ENCODE assay signal across 8 cellular contexts in genomic region chr1:31932491-31933316, GRCh38. TPM values are rescaled to one million over a fixed set of nuclear protein-coding genes. Genes with fewer than 3 reads are reported as not detected.
DNase-seq lines count a peak whose midpoint lies in the region; ATAC-seq and TF ChIP-seq lines count a peak whose summit lies in the region.

No MANE protein-coding gene starts in this region.

- no TSS peak for BruUV-seq in Caco-2 (replicated peaks; lab: Mats Ljungman, UMichigan)

- H3K9me3 ChIP-seq in Caco-2: no peaks in the 10 kb centered on the region
- no peaks in the 10 kb centered on the region for H3K9me3 ChIP-seq in KOPT-K1 (ENCODE audit: insufficient read depth, low read length, poor library complexity, severe bottlenecking)

- DNase-seq in Caco-2 (no peak), naive B cell (no peak), OCI-M2 (lab: John Stamatoyannopoulos, UW; ENCODE audit: unreplicated experiment) (no peak), COR-L47 (lab: John Stamatoyannopoulos, UW) (no peak), kidney glomerular epithelial cell (lab: John Stamatoyannopoulos, UW) (no peak)

- TF ChIP-seq CTCF in Caco-2 (IDR thresholded peaks at IDR 0.05; ENCODE audit: insufficient read depth in 1 of 2, low read depth in 1 of 2, low read length in 1 of 2, severe bottlenecking in 1 of 2, unreplicated experiment in 1 of 2): no peak
- TF ChIP-seq CTCF in brain (conservative IDR thresholded peaks at IDR 0.05): no peak

- no peaks in the 10 kb centered on the region for H3K27me3 Mint-ChIP-seq in Caco-2 (ENCODE audit: insufficient read depth, unreplicated experiment)
- peaks cover 8% of the 10 kb centered on the region for H3K27me3 Mint-ChIP-seq in brain
- no peaks in the 10 kb centered on the region for H3K27me3 Mint-ChIP-seq in naive B cell

- CTCF ChIA-PET in Caco-2 (lab: Charles Lee): interaction anchor here (1.2 kb wide), 2 partner anchors 11 to 31 kb away, joined by 3 to 5 read pairs; no protein-coding TSS in a partner anchor

- H3K36me3 Mint-ChIP-seq in Caco-2 (ENCODE audit: insufficient read depth, unreplicated experiment) (peaks cover 14% of the 10 kb centered on the region), brain (peaks cover 8% of the 10 kb centered on the region), naive B cell (no peaks in the 10 kb centered on the region)

- H3K27me3 ChIP-seq in Caco-2 (replicated peaks; ENCODE audit: control insufficient read depth, insufficient read depth, low read length): no peaks in the 10 kb centered on the region

- no peaks in the 10 kb centered on the region for H3K9me3 Mint-ChIP-seq in Caco-2 (ENCODE audit: unreplicated experiment)
- peaks cover 0 to 2% (median 0%) of the 10 kb centered on the region in 5 experiments for H3K9me3 Mint-ChIP-seq in brain
- H3K9me3 Mint-ChIP-seq in naive B cell: no peaks in the 10 kb centered on the region

- intact Hi-C loops in Caco-2 (cut with micrococcal nuclease; ENCODE audit: unreplicated experiment): no loop called here

- H3K4me1 ChIP-seq in Caco-2: peaks cover 40% of the 10 kb centered on the region

- POLR2A ChIA-PET in Caco-2 (lab: Charles Lee): no interaction called here

- no peaks in the 10 kb centered on the region for H3K36me3 ChIP-seq in Caco-2 (ENCODE audit: control insufficient read depth, insufficient read depth, low read length)
- H3K36me3 ChIP-seq in KOPT-K1 (ENCODE audit: insufficient read depth, low read length): peaks cover 65% of the 10 kb centered on the region

- peak overlapping the region; percentile 99 for H3K27ac ChIP-seq in KOPT-K1 (ENCODE audit: low read depth, low read length, poor library complexity, severe bottlenecking)

- no peak overlapping the region for H3K4me3 Mint-ChIP-seq in Caco-2 (ENCODE audit: unreplicated experiment)
- peak overlapping the region; percentile 62 to 76 (median 66) for H3K4me3 Mint-ChIP-seq in brain
- peak overlapping the region; percentile 54 to 80 (median 76) for H3K4me3 Mint-ChIP-seq in naive B cell

- H3K4me1 Mint-ChIP-seq in Caco-2 (ENCODE audit: low read depth, unreplicated experiment): peaks cover 31% of the 10 kb centered on the region
- peaks cover 90% of the 10 kb centered on the region for H3K4me1 Mint-ChIP-seq in brain
- peaks cover 64 to 95% (median 86%) of the 10 kb centered on the region in 3 donors for H3K4me1 Mint-ChIP-seq in naive B cell

- H3K27ac Mint-ChIP-seq in Caco-2 (ENCODE audit: unreplicated experiment) (peak overlapping the region; percentile 82), brain (peak overlapping the region; percentile 36 to 89 (median 75)), naive B cell (peak overlapping the region in 5 of 6 donors; percentile 69 to 94 (median 81))

- H3K4me3 ChIP-seq in Caco-2 (ENCODE audit: low read depth, low read length): no peak overlapping the region

- peak; percentile 21 to 35 for ATAC-seq in naive B cell (ENCODE audit: low read depth in 2 of 2)
- ATAC-seq in GM21737 (IDR thresholded peaks at IDR 0.05; ENCODE audit: unreplicated experiment): no peak

RNA-seq across cellular contexts. Expression of gene PTP4A2, which starts 5.5 kb away (rescaled TPM):
- total RNA-seq in Caco-2 (2022): 150 and 169 TPM in 2 replicates
- polyA plus RNA-seq in brain (ENCODE audit: insufficient read depth, low read depth, low replicate concordance) (165 TPM), naive B cell (ENCODE audit: low read depth in 6 of 6) (100 to 1,000 TPM; 251 to 474 (median 307) TPM)
